In genomic region chr15:40948706-40949473, GRCh38 we compare ENCODE assay signal across 18 cellular contexts. TPM values are rescaled to one million over a fixed set of nuclear protein-coding genes. Genes with fewer than 3 reads are reported as not detected.
DNase-seq lines count a peak whose midpoint lies in the region; ATAC-seq and TF ChIP-seq lines count a peak whose summit lies in the region.
"Had no signal": no experiment of that assay in that cellular context is flagged by ENCODE, and none has a peak within 500 bp of the region (broad histone marks: within the 10 kb centered on the region; RNA-seq: fewer than 3 reads in every experiment).

No MANE protein-coding gene starts in this region.

- H3K36me3 ChIP-seq in H7 (replicated peaks; ENCODE audit: control insufficient read depth, insufficient read depth, low read length) (no peaks in the 10 kb centered on the region), mucosa of rectum (ENCODE audit: control insufficient read depth in 2 of 2, insufficient read depth in 2 of 2, low read length in 2 of 2) (no peaks in the 10 kb centered on the region), transverse colon (no peaks in the 10 kb centered on the region)
- H3K36me3 ChIP-seq: MG63 had no signal

- peaks cover 5% of the 10 kb centered on the region; the same call in 1 of the 2 replicates for H3K27me3 ChIP-seq in H7 (ENCODE audit: control insufficient read depth, insufficient read depth, low read length)
- H3K27me3 ChIP-seq in mucosa of rectum (ENCODE audit: control insufficient read depth in 2 of 2, insufficient read depth in 2 of 2, low read length in 2 of 2) = no peaks in the 10 kb centered on the region
- no peaks in the 10 kb centered on the region for H3K27me3 ChIP-seq in transverse colon
- H3K27me3 ChIP-seq in foreskin keratinocyte = peaks cover 6% of the 10 kb centered on the region
- H3K27me3 ChIP-seq: MG63 had no signal

- WGBS in transverse colon (ENCODE audit: low coverage in 1 of 2), 2 donors = 67 to 77% methylated on average over 3 to 21 of the region's 21 CpGs

- peak overlapping the region; percentile 31 for H3K27ac ChIP-seq in epithelial cell of prostate
- peak overlapping the region; percentile 73 to 78 for H3K27ac ChIP-seq in mucosa of rectum (ENCODE audit: low read depth in 2 of 2, low read length in 2 of 2)
- peak overlapping the region; percentile 44 to 72 (median 70) for H3K27ac ChIP-seq in transverse colon
- no peak overlapping the region for H3K27ac ChIP-seq in foreskin keratinocyte

- no peak for TF ChIP-seq POLR2A in transverse colon (IDR thresholded peaks at IDR 0.05)

- TF ChIP-seq CTCF in transverse colon (IDR thresholded peaks at IDR 0.05) (no peak), GM13977 (IDR thresholded peaks at IDR 0.05; ENCODE audit: extremely low read depth, insufficient read depth, missing control alignments) (no peak), foreskin keratinocyte (conservative IDR thresholded peaks at IDR 0.05) (no peak)

- H3K9ac ChIP-seq in mucosa of rectum (ENCODE audit: low read depth in 1 of 2, low read length in 2 of 2) = no peak overlapping the region

- no peak for TF ChIP-seq EP300 in transverse colon (IDR thresholded peaks at IDR 0.05; ENCODE audit: low read depth)

- in situ Hi-C loops in transverse colon (cut with MboI; ENCODE audit: low pct_ligation_motif_present in 1 of 4, low pct_unique_long_range_greater_than_20kb in 1 of 4, low sequenced_read_pairs in 3 of 4) (no loop called here), GM13977 (cut with MboI; ENCODE audit: low pct_unique_long_range_greater_than_20kb, low sequenced_read_pairs, unreplicated experiment) (no loop called here)

- ATAC-seq in foreskin keratinocyte = no peak
- ATAC-seq: HCT116 had no signal

- intact Hi-C loops in transverse colon (cut with DNase I; ENCODE audit: low total_unique reads) = no loop called here

- H3K4me1 ChIP-seq in mucosa of rectum (ENCODE audit: control insufficient read depth in 2 of 2, insufficient read depth in 2 of 2, low read length in 2 of 2) (peaks cover 15 to 17% of the 10 kb centered on the region in 2 donors), transverse colon (peaks cover 0 to 26% (median 14%) of the 10 kb centered on the region in 4 donors), foreskin keratinocyte (no peaks in the 10 kb centered on the region)
- H3K4me1 ChIP-seq: Caco-2 had no signal

- DNase-seq in H7 (peak; percentile 35), epithelial cell of prostate (ENCODE audit: low read depth, low spot score) (no peak), transverse colon (no peak), GM13977 (ENCODE audit: low spot score) (no peak), foreskin keratinocyte (no peak), amygdala (lab: John Stamatoyannopoulos, UW) (no peak)
- DNase-seq: Caco-2; CD4-positive, CD25-positive, alpha-beta regulatory T cell; DMS153; EL; MG63; NCI-H1092; NCI-H146; NCI-H2081; NCI-H748 treated with DMSO at 0.1 percent for 48 hours; RPMI8226 had no signal

- H3K4me3 ChIP-seq in H7 (ENCODE audit: insufficient read depth, low read depth, low read length) (no peak overlapping the region), mucosa of rectum (ENCODE audit: low read length in 2 of 2) (no peak overlapping the region), transverse colon (no peak overlapping the region)
- H3K4me3 ChIP-seq: MG63 had no signal

- H3K9me3 ChIP-seq in mucosa of rectum (ENCODE audit: control insufficient read depth in 2 of 2, low read length in 2 of 2) (no peaks in the 10 kb centered on the region), transverse colon (no peaks in the 10 kb centered on the region)
- H3K9me3 ChIP-seq: Caco-2, MG63 had no signal

RNA-seq across cellular contexts. Expression of gene CHAC1, which starts 4.4 kb away (rescaled TPM):
- total RNA-seq in H7 (2014; rRNA removed; shearing (Covaris generic)) = 30.1 and 39.7 TPM in 2 replicates
- total RNA-seq in transverse colon (1 to 10 TPM in 3 of 4 donors, under 1 TPM in 1; 0.60 to 6.7 (median 2.5) TPM), foreskin keratinocyte (14.4 and 18.5 TPM in 2 replicates)
- polyA plus RNA-seq in foreskin keratinocyte = 16.2 and 21.7 TPM in 2 replicates

RNA-seq across cellular contexts. Expression of gene DLL4, which starts 19.8 kb away (rescaled TPM):
- 0.26 TPM in 1 of 2 replicates, not detected in the other for total RNA-seq in H7 (2014; rRNA removed; shearing (Covaris generic))
- total RNA-seq in transverse colon (10 to 100 TPM in 2 of 4 donors, 1 to 10 TPM in 2; 1.5 to 14.2 (median 10.2) TPM), foreskin keratinocyte (not detected in 2 replicates)
- not detected in 2 replicates for polyA plus RNA-seq in foreskin keratinocyte
- total RNA-seq: CD4-positive, CD25-positive, alpha-beta regulatory T cell had no signal
- polyA plus RNA-seq: CD4-positive, CD25-positive, alpha-beta regulatory T cell had no signal

RNA-seq across cellular contexts. Expression of gene VPS18, which starts 54.6 kb away (rescaled TPM):
- total RNA-seq in H7 (2014; rRNA removed; shearing (Covaris generic)) = 33.3 and 39.5 TPM in 2 replicates
- total RNA-seq in transverse colon = 10 to 100 TPM; 18.3 to 58.7 (median 21.0) TPM
- total RNA-seq in foreskin keratinocyte = 17.7 and 20.6 TPM in 2 replicates
- 10.4 and 11.4 TPM in 2 replicates for polyA plus RNA-seq in foreskin keratinocyte
